Comparison of ENCODE assay signal across 14 cellular contexts in genomic region chr2:157182204-157182709, GRCh38.
DNase-seq lines count a peak whose midpoint lies in the region; ATAC-seq, FAIRE-seq and TF ChIP-seq lines count a peak whose summit lies in the region.
"Had no signal": no experiment of that assay in that cellular context is flagged by ENCODE, and none has a peak within 500 bp of the region (broad histone marks: within the 10 kb centered on the region; RNA-seq: fewer than 3 reads in every experiment).

No MANE protein-coding gene starts in this region.

- intact Hi-C loops in activated CD4-positive, alpha-beta memory T cell treated with anti-CD3 and anti-CD28 coated beads for 36 hours (cut with micrococcal nuclease), result no loop called here
- intact Hi-C loops in kidney (cut with DNase I), result no loop called here

- TF ChIP-seq CTCF in RWPE2 (IDR thresholded peaks at IDR 0.05; ENCODE audit: poor library complexity, severe bottlenecking), result no peak
- no peak for TF ChIP-seq CTCF in kidney (IDR thresholded peaks at IDR 0.05; ENCODE audit: borderline replicate concordance, extremely low read depth, insufficient read depth)

- no peak for DNase-seq in activated CD4-positive, alpha-beta memory T cell treated with anti-CD3 and anti-CD28 coated beads, Interleukin-2, amount 10 ng/mL, durations not matched to agents 7 days and 5 days
- DNase-seq in activated CD4-positive, alpha-beta memory T cell treated with anti-CD3 and anti-CD28 coated beads for 36 hours, result no peak
- DNase-seq in RWPE2 (ENCODE audit: low spot score) (no peak), erythroblast (lab: John Stamatoyannopoulos, UW) (peak; percentile 17 to 44), superior temporal gyrus (ENCODE audit: extremely low spot score) (peak; percentile 63), midbrain (lab: John Stamatoyannopoulos, UW) (no peak), kidney (no peak)
- DNase-seq: ACHN; activated CD4-positive, CD25-positive, alpha-beta regulatory T cell; NCI-H2081 treated with DMSO at 0.1 percent for 48 hours; pancreas had no signal

- peaks cover 6% of the 10 kb centered on the region for H3K27me3 Mint-ChIP-seq in activated CD4-positive, alpha-beta memory T cell treated with anti-CD3 and anti-CD28 coated beads, Interleukin-2, amount 10 ng/mL, durations not matched to agents 7 days and 5 days
- no peaks in the 10 kb centered on the region for H3K27me3 Mint-ChIP-seq in activated CD4-positive, alpha-beta memory T cell treated with anti-CD3 and anti-CD28 coated beads for 36 hours

- peaks cover 23% of the 10 kb centered on the region for H3K4me1 ChIP-seq in RWPE2 (ENCODE audit: insufficient read depth, poor library complexity, severe bottlenecking)
- peaks cover 0 to 2% of the 10 kb centered on the region in 2 donors for H3K4me1 ChIP-seq in kidney (ENCODE audit: control insufficient read depth in 1 of 2, insufficient read depth in 1 of 2, low read depth in 1 of 2, low read length in 2 of 2)
- H3K4me1 ChIP-seq: pancreas had no signal

- no peaks in the 10 kb centered on the region for H3K36me3 Mint-ChIP-seq in activated CD4-positive, alpha-beta memory T cell treated with anti-CD3 and anti-CD28 coated beads, Interleukin-2, amount 10 ng/mL, durations not matched to agents 7 days and 5 days (ENCODE audit: low read depth)
- no peaks in the 10 kb centered on the region for H3K36me3 Mint-ChIP-seq in activated CD4-positive, alpha-beta memory T cell treated with anti-CD3 and anti-CD28 coated beads for 36 hours
- H3K36me3 Mint-ChIP-seq: activated naive CD8-positive, alpha-beta T cell; mesothelial cell of epicardium had no signal

- H3K9me3 ChIP-seq in RWPE2 (ENCODE audit: severe bottlenecking) (no peaks in the 10 kb centered on the region), kidney (ENCODE audit: control insufficient read depth in 1 of 2, low read length in 2 of 2) (no peaks in the 10 kb centered on the region)
- H3K9me3 ChIP-seq: pancreas had no signal

- POLR2A ChIA-PET in activated CD4-positive, alpha-beta memory T cell treated with anti-CD3 and anti-CD28 coated beads, Interleukin-2, amount 10 ng/mL, durations not matched to agents 7 days and 5 days (lab: Charles Lee), result no interaction called here
- POLR2A ChIA-PET in activated CD4-positive, alpha-beta memory T cell treated with anti-CD3 and anti-CD28 coated beads for 36 hours (lab: Charles Lee), result no interaction called here

- ATAC-seq in RWPE2 (ENCODE audit: low read depth), result no peak
- no peak for ATAC-seq in HG03095 (IDR thresholded peaks at IDR 0.05; ENCODE audit: unreplicated experiment)

- H3K4me1 Mint-ChIP-seq in activated CD4-positive, alpha-beta memory T cell treated with anti-CD3 and anti-CD28 coated beads, Interleukin-2, amount 10 ng/mL, durations not matched to agents 7 days and 5 days, result peaks cover 21% of the 10 kb centered on the region
- peaks cover 11% of the 10 kb centered on the region for H3K4me1 Mint-ChIP-seq in activated CD4-positive, alpha-beta memory T cell treated with anti-CD3 and anti-CD28 coated beads for 36 hours (ENCODE audit: low read depth)
- H3K4me1 Mint-ChIP-seq: mesothelial cell of epicardium had no signal

- TF ChIP-seq POLR2A in erythroblast (IDR thresholded peaks at IDR 0.05; ENCODE audit: low read length), result no peak

- H3K27me3 ChIP-seq in RWPE2 (ENCODE audit: insufficient read depth, poor library complexity, severe bottlenecking), result no peaks in the 10 kb centered on the region
- H3K27me3 ChIP-seq: pancreas had no signal

- no peak for FAIRE-seq in kidney (lab: Jason Lieb, UNC)
- FAIRE-seq: pancreas had no signal

- H3K27ac ChIP-seq in RWPE2 (ENCODE audit: poor library complexity, severe bottlenecking) (peak overlapping the region; percentile 86), kidney (ENCODE audit: low read depth in 2 of 2, low read length in 2 of 2) (no peak overlapping the region)

- CTCF ChIA-PET in activated CD4-positive, alpha-beta memory T cell treated with anti-CD3 and anti-CD28 coated beads, Interleukin-2, amount 10 ng/mL, durations not matched to agents 7 days and 5 days (lab: Charles Lee), result interaction anchor here (0.5 to 4.3 kb wide), 2 partner anchors 12 to 80 kb away, joined by 3 to 27 read pairs; no protein-coding TSS in a partner anchor
- CTCF ChIA-PET in activated CD4-positive, alpha-beta memory T cell treated with anti-CD3 and anti-CD28 coated beads for 36 hours (lab: Charles Lee), result interaction anchor here (0.9 to 1.3 kb wide), 2 partner anchors 11 to 1805 kb away, joined by 3 read pairs; no protein-coding TSS in a partner anchor

- H3K4me3 ChIP-seq in RWPE2 (ENCODE audit: severe bottlenecking), result no peak overlapping the region
- H3K4me3 ChIP-seq in kidney (ENCODE audit: low read length in 2 of 2), result no peak overlapping the region
- H3K4me3 ChIP-seq: pancreas had no signal

- H3K27ac Mint-ChIP-seq in activated CD4-positive, alpha-beta memory T cell treated with anti-CD3 and anti-CD28 coated beads, Interleukin-2, amount 10 ng/mL, durations not matched to agents 7 days and 5 days, result peak overlapping the region; percentile 3
- H3K27ac Mint-ChIP-seq in activated CD4-positive, alpha-beta memory T cell treated with anti-CD3 and anti-CD28 coated beads for 36 hours, result no peak overlapping the region
- H3K27ac Mint-ChIP-seq: activated naive CD8-positive, alpha-beta T cell; mesothelial cell of epicardium had no signal

- no peak overlapping the region for H3K4me3 Mint-ChIP-seq in activated CD4-positive, alpha-beta memory T cell treated with anti-CD3 and anti-CD28 coated beads, Interleukin-2, amount 10 ng/mL, durations not matched to agents 7 days and 5 days
- H3K4me3 Mint-ChIP-seq in activated CD4-positive, alpha-beta memory T cell treated with anti-CD3 and anti-CD28 coated beads for 36 hours, result no peak overlapping the region
- H3K4me3 Mint-ChIP-seq: activated naive CD8-positive, alpha-beta T cell; mesothelial cell of epicardium had no signal

- H3K36me3 ChIP-seq in RWPE2 (ENCODE audit: low read depth) (no peaks in the 10 kb centered on the region), kidney (ENCODE audit: control insufficient read depth in 1 of 2, insufficient read depth in 2 of 2, low read length in 2 of 2) (no peaks in the 10 kb centered on the region)
- H3K36me3 ChIP-seq: pancreas had no signal

- no peak overlapping the region for H3K9ac ChIP-seq in kidney (ENCODE audit: low read length in 2 of 2)

- no peaks in the 10 kb centered on the region for H3K9me3 Mint-ChIP-seq in activated CD4-positive, alpha-beta memory T cell treated with anti-CD3 and anti-CD28 coated beads, Interleukin-2, amount 10 ng/mL, durations not matched to agents 7 days and 5 days
- no peaks in the 10 kb centered on the region for H3K9me3 Mint-ChIP-seq in activated CD4-positive, alpha-beta memory T cell treated with anti-CD3 and anti-CD28 coated beads for 36 hours

Comparison
In these comparisons a context has a peak if more than half of its experiments do, and no peak if none do; other contexts are left out.
1. DNase-seq: peak in erythroblast (2 of 2) and superior temporal gyrus (single experiment); none in activated CD4-positive, alpha-beta memory T cell treated with anti-CD3 and anti-CD28 coated beads, Interleukin-2, amount 10 ng/mL, durations not matched to agents 7 days and 5 days (single experiment), activated CD4-positive, alpha-beta memory T cell treated with anti-CD3 and anti-CD28 coated beads for 36 hours (single experiment), RWPE2 (single experiment), midbrain (single experiment) and kidney (single experiment).